20 cellular contexts compared by ENCODE assay signal in the genomic region with DNA sequence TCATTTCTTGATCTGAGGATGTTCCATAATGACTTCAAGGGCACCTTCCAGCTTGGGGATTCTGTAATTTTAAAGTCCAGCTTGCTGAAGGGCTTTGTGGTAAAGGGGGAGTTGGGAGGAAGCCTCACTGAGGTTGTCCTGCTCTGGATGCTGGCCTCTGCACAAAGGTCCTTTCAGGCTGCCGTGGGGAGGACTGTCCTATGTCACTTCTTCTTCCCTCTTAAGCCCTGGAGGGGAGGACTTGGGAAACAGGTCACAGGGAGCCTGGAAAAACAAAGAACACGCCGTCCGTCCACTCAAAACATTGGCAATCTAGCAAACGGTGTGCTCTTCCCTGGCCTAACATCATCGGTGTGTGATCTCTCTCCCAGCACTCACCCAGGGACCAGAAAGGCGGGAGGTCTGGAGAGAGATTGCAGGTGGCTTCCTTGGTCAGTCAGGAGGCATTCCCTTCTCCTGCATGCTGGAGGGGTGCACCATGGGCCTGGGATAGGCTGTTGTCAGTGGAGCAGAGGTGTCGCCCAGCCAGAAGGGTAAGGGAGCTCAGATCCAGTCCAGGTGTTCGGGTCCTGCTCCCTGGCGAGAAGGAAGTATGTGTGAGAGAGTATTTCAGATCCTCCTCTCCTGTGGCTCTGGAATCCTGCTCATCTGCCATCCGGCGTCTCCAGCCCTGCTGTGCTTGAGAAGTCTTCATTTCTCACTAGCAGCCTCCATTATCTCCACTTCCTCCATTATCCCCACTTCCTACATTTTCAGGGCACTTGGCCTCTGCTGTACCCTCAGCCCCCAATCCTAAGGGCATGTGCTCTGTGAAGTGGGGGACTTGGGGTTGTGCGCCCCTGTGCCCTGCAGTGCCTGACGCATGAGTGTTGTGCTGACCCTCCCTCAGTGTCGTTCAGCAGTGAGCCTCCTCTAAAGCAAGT. TPM values are rescaled to one million over a fixed set of nuclear protein-coding genes. Genes with fewer than 3 reads are reported as not detected.
DNase-seq lines count a peak whose midpoint lies in the region; TF ChIP-seq lines count a peak whose summit lies in the region.
"Had no signal": no experiment of that assay in that cellular context is flagged by ENCODE, and none has a peak within 500 bp of the region (broad histone marks: within the 10 kb centered on the region; RNA-seq: fewer than 3 reads in every experiment).

No MANE protein-coding gene starts in this region.

- H3K23me2 ChIP-seq in H9 (ENCODE audit: insufficient read length, low read depth, low read length, poor library complexity, severe bottlenecking) = no peaks in the 10 kb centered on the region

- no peak overlapping the region for H3K14ac ChIP-seq in H9 (ENCODE audit: insufficient read depth, low read length)

- H3K36me3 Mint-ChIP-seq in H9 (ENCODE audit: insufficient read depth in 1 of 3, low read depth in 3 of 3) = no peaks in the 10 kb centered on the region
- H3K36me3 Mint-ChIP-seq in endodermal cell (ENCODE audit: low read depth) = no peaks in the 10 kb centered on the region
- peaks cover 3% of the 10 kb centered on the region for H3K36me3 Mint-ChIP-seq in osteocyte (ENCODE audit: unreplicated experiment)

- no peaks in the 10 kb centered on the region for H3K9me3 ChIP-seq in A673 (ENCODE audit: low read depth, low read length, poor library complexity, severe bottlenecking)
- H3K9me3 ChIP-seq in H9 (ENCODE audit: control insufficient read depth, low read depth, low read length) = no peaks in the 10 kb centered on the region
- no peaks in the 10 kb centered on the region for H3K9me3 ChIP-seq in endodermal cell (ENCODE audit: control insufficient read depth, low read length)
- no peaks in the 10 kb centered on the region for H3K9me3 ChIP-seq in smooth muscle cell (replicated peaks; ENCODE audit: low read depth)
- H3K9me3 ChIP-seq in prostate gland = no peaks in the 10 kb centered on the region
- H3K9me3 ChIP-seq: pancreas, Peyer's patch had no signal

- no peaks in the 10 kb centered on the region for H3K36me3 ChIP-seq in A673 (ENCODE audit: insufficient read depth, low read length, poor library complexity, severe bottlenecking)
- no peaks in the 10 kb centered on the region for H3K36me3 ChIP-seq in endodermal cell (ENCODE audit: control insufficient read depth, insufficient read depth, low read length)
- no peaks in the 10 kb centered on the region for H3K36me3 ChIP-seq in smooth muscle cell (ENCODE audit: low read depth)
- no peaks in the 10 kb centered on the region for H3K36me3 ChIP-seq in prostate gland
- H3K36me3 ChIP-seq: pancreas, Peyer's patch had no signal

- no peak for TF ChIP-seq CTCF in A673 (conservative IDR thresholded peaks at IDR 0.05; ENCODE audit: low read depth, low read length)
- TF ChIP-seq CTCF in H9 (conservative IDR thresholded peaks at IDR 0.05) = no peak
- TF ChIP-seq CTCF in endodermal cell (conservative IDR thresholded peaks at IDR 0.05) = no peak
- TF ChIP-seq CTCF in osteocyte (IDR thresholded peaks at IDR 0.05) = no peak
- no peak for TF ChIP-seq CTCF in smooth muscle cell (IDR thresholded peaks at IDR 0.05; ENCODE audit: borderline replicate concordance, insufficient read depth, poor library complexity, severe bottlenecking)
- no peak for TF ChIP-seq CTCF in prostate gland (IDR thresholded peaks at IDR 0.05)

- H3K4me3 Mint-ChIP-seq in H9 (no peak overlapping the region), endodermal cell (no peak overlapping the region), osteocyte (ENCODE audit: unreplicated experiment) (no peak overlapping the region)
- H3K4me3 Mint-ChIP-seq: CD8-positive, alpha-beta memory T cell had no signal

- H2BK120ac ChIP-seq in H9 (ENCODE audit: low read depth, low read length, poor library complexity, severe bottlenecking) = no peak overlapping the region

- H3K27me3 Mint-ChIP-seq in H9 (ENCODE audit: low read depth) (peaks cover 2% of the 10 kb centered on the region; the same call in 1 of the 2 replicates), endodermal cell (ENCODE audit: insufficient read depth) (peaks cover 59% of the 10 kb centered on the region), osteocyte (ENCODE audit: unreplicated experiment) (no peaks in the 10 kb centered on the region)

- CTCF ChIA-PET in A673 (lab: Charles Lee) = no interaction called here

- H3K23ac ChIP-seq in H9 (ENCODE audit: insufficient read length, low read depth, low read length) = no peak overlapping the region

- peaks cover 28 to 46% of the 10 kb centered on the region in 2 experiments for H3K4me1 Mint-ChIP-seq in H9
- H3K4me1 Mint-ChIP-seq in endodermal cell = peaks cover 11% of the 10 kb centered on the region
- peaks cover 80% of the 10 kb centered on the region for H3K4me1 Mint-ChIP-seq in osteocyte (ENCODE audit: unreplicated experiment)
- H3K4me1 Mint-ChIP-seq: CD8-positive, alpha-beta memory T cell had no signal

- peak overlapping the region; percentile 45 for H3K18ac ChIP-seq in H9 (ENCODE audit: insufficient read length, low read depth, low read length)

- POLR2A ChIA-PET in A673 (lab: Charles Lee; ENCODE audit: low non-redundant PET) = no interaction called here

- DNase-seq in A673 (ENCODE audit: low spot score) = no peak
- no peak for DNase-seq in H9
- peak; percentile 66 for DNase-seq in endodermal cell
- peak; percentile 71 for DNase-seq in osteocyte (ENCODE audit: extremely low spot score, unreplicated experiment)
- no peak for DNase-seq in NK-92 treated with Interleukin-12 subunit alpha and Interleukin-12 subunit beta, amount 100 ng/mL, for 24 hours (lab: John Stamatoyannopoulos, UW)
- DNase-seq in activated T-cell treated with anti-CD3 and anti-CD28 coated beads, Interleukin-2, amount 50 U/mL, for 1 hour = no peak
- DNase-seq in smooth muscle cell (lab: John Stamatoyannopoulos, UW; ENCODE audit: unreplicated experiment) = no peak
- DNase-seq in prostate gland (ENCODE audit: low spot score) = no peak
- DNase-seq: activated CD4-positive, alpha-beta T cell treated with anti-CD3 and anti-CD28 coated beads for 48 hours; activated effector memory CD4-positive, alpha-beta T cell treated with Interleukin-2 at 50 U/mL for 16 hours; CD8-positive, alpha-beta memory T cell; DMS79; NCI-H1048; NCI-H2029; NCI-H345; Peyer's patch; stimulated activated CD4-positive, alpha-beta T cell treated with anti-CD3 and anti-CD28 coated beads, Interleukin-4, amount 100 ng/mL, for 24 hours had no signal

- H3K27ac Mint-ChIP-seq in H9 (peak overlapping the region in 2 of 3 experiments; percentile 44 to 56; a peak in 2 of 7 replicates), endodermal cell (no peak overlapping the region), osteocyte (ENCODE audit: unreplicated experiment) (peak overlapping the region; percentile 92)

- H2AFZ ChIP-seq in H9 (ENCODE audit: low read length) = no peak overlapping the region
- H2AFZ ChIP-seq in smooth muscle cell (ENCODE audit: low read depth) = no peak overlapping the region

- H2BK12ac ChIP-seq in H9 (ENCODE audit: insufficient read length, low read depth, low read length) = no peak overlapping the region

- WGBS in H9 (ENCODE audit: extremely low coverage, insufficient read length, low lambda C conversion rate) = no CpG with 5 or more reads among the region's 15 CpGs
- WGBS in endodermal cell (ENCODE audit: insufficient coverage in 1 of 2, insufficient read length in 1 of 2), 2 experiments = 82 to 85% methylated on average over 12 to 15 of the region's 15 CpGs
- 74% methylated on average over 15 of the region's 15 CpGs for WGBS in smooth muscle cell (ENCODE audit: low lambda C conversion rate)
- WGBS in prostate gland = 85% methylated on average over 15 of the region's 15 CpGs

- H3K79me1 ChIP-seq in H9 (ENCODE audit: insufficient read depth, low read depth, low read length, poor library complexity, severe bottlenecking) = no peaks in the 10 kb centered on the region

- no peak overlapping the region for H2BK15ac ChIP-seq in H9 (ENCODE audit: low read depth, low read length)

- peaks cover 5% of the 10 kb centered on the region; the same call in 1 of the 2 replicates for H3K79me2 ChIP-seq in H9 (ENCODE audit: insufficient read depth, low read length)
- peaks cover 74% of the 10 kb centered on the region for H3K79me2 ChIP-seq in smooth muscle cell (ENCODE audit: low read depth)

- H3K27me3 ChIP-seq in A673 (replicated peaks; ENCODE audit: insufficient read depth, low read depth, low read length, poor library complexity) (no peaks in the 10 kb centered on the region), H9 (ENCODE audit: insufficient read depth, low read length) (no peaks in the 10 kb centered on the region), endodermal cell (ENCODE audit: control insufficient read depth, insufficient read depth, low read length, poor library complexity, severe bottlenecking) (no peaks in the 10 kb centered on the region), smooth muscle cell (ENCODE audit: low read depth) (no peaks in the 10 kb centered on the region), prostate gland (replicated peaks; ENCODE audit: insufficient read depth) (no peaks in the 10 kb centered on the region)
- H3K27me3 ChIP-seq: pancreas, Peyer's patch had no signal

- H3K4ac ChIP-seq in H9 (ENCODE audit: low read depth, low read length) = no peak overlapping the region

- no peak overlapping the region for H4K91ac ChIP-seq in H9 (ENCODE audit: insufficient read length, low read depth, low read length)

- H3K4me1 ChIP-seq in A673 (ENCODE audit: insufficient read depth, low read length, poor library complexity, severe bottlenecking) (peaks cover 62% of the 10 kb centered on the region), H9 (ENCODE audit: insufficient read depth, low read length) (peaks cover 2% of the 10 kb centered on the region; the same call in 1 of the 2 replicates), endodermal cell (ENCODE audit: control insufficient read depth, insufficient read depth, low read length) (no peaks in the 10 kb centered on the region), smooth muscle cell (ENCODE audit: low read depth) (peaks cover 4% of the 10 kb centered on the region), prostate gland (replicated peaks) (no peaks in the 10 kb centered on the region)

- no peak overlapping the region for H3T11ph ChIP-seq in H9 (ENCODE audit: low read length)

- no TSS peak for BruUV-seq in A673 (replicated peaks; lab: Mats Ljungman, UMichigan)

- no peak for TF ChIP-seq POLR2A in prostate gland (IDR thresholded peaks at IDR 0.05)

- H3K9me3 Mint-ChIP-seq in H9 (no peaks in the 10 kb centered on the region), endodermal cell (no peaks in the 10 kb centered on the region), osteocyte (ENCODE audit: unreplicated experiment) (no peaks in the 10 kb centered on the region)
- H3K9me3 Mint-ChIP-seq: CD8-positive, alpha-beta memory T cell had no signal

- H3K9ac ChIP-seq in H9 (ENCODE audit: extremely low read depth, insufficient read length, low read length) (no peak overlapping the region), endodermal cell (ENCODE audit: extremely low read depth, low read length, poor library complexity, severe bottlenecking) (no peak overlapping the region), smooth muscle cell (ENCODE audit: low read depth) (no peak overlapping the region)
- H3K9ac ChIP-seq: KMS-11 had no signal

- H3K4me2 ChIP-seq in H9 (ENCODE audit: insufficient read depth, insufficient read length, low read length) (no peak overlapping the region), smooth muscle cell (no peak overlapping the region)
- H3K4me2 ChIP-seq: KMS-11 had no signal

- no peak overlapping the region for H2BK5ac ChIP-seq in H9 (ENCODE audit: insufficient read length, low read length)

- H4K20me1 ChIP-seq in H9 (ENCODE audit: control insufficient read depth, insufficient read depth, insufficient read length) (no peaks in the 10 kb centered on the region), smooth muscle cell (ENCODE audit: low read depth) (peaks cover 31% of the 10 kb centered on the region)

- H4K8ac ChIP-seq in H9 (replicated peaks; ENCODE audit: insufficient read length, low read depth, low read length) = no peak overlapping the region

- H3K4me3 ChIP-seq in A673 (ENCODE audit: low read depth, low read length, poor library complexity, severe bottlenecking) = no peak overlapping the region
- H3K4me3 ChIP-seq in endodermal cell (ENCODE audit: low read length) = no peak overlapping the region
- no peak overlapping the region for H3K4me3 ChIP-seq in smooth muscle cell
- no peak overlapping the region for H3K4me3 ChIP-seq in prostate gland
- H3K4me3 ChIP-seq: pancreas, Peyer's patch, skin epidermis had no signal

- intact Hi-C loops in A673 (cut with micrococcal nuclease; ENCODE audit: unreplicated experiment) (no loop called here), prostate gland (cut with DNase I) (no loop called here)

- no peaks in the 10 kb centered on the region for H3F3A ChIP-seq in smooth muscle cell (ENCODE audit: low read depth)

- H3K56ac ChIP-seq in H9 (ENCODE audit: insufficient read length, low read depth, low read length) = no peak overlapping the region

- H2AK5ac ChIP-seq in H9 (ENCODE audit: insufficient read length, low read length) = no peak overlapping the region

- H2BK20ac ChIP-seq in H9 (ENCODE audit: low read depth, low read length, poor library complexity, severe bottlenecking) = no peak overlapping the region

- no peak overlapping the region for H4K5ac ChIP-seq in H9 (ENCODE audit: insufficient read length, low read depth, low read length)

- H3K27ac ChIP-seq in A673 (ENCODE audit: low read depth, low read length, poor library complexity, severe bottlenecking) (peak overlapping the region; percentile 52), H9 (ENCODE audit: insufficient read length, low read depth, low read length) (no peak overlapping the region), endodermal cell (ENCODE audit: low read depth, low read length) (no peak overlapping the region), smooth muscle cell (ENCODE audit: low read depth) (no peak overlapping the region), prostate gland (no peak overlapping the region)
- H3K27ac ChIP-seq: KMS-11, pancreas, Peyer's patch had no signal

RNA-seq across cellular contexts. Expression of a gene that starts 20.1 kb away (rescaled TPM):
- total RNA-seq in A673 (2021) = 45.1 and 46.8 TPM in 2 replicates
- 11.0 and 12.6 TPM in 2 replicates for total RNA-seq in H9 (2021)
- total RNA-seq in endodermal cell = 10 to 100 TPM; 11.8 to 20.4 TPM
- polyA plus RNA-seq in endodermal cell (2013, experiment 1 of 2) = 45.7 TPM
- polyA plus RNA-seq in endodermal cell (2013, experiment 2 of 2) = 45.8 TPM
- 91.0 and 94.7 TPM in 2 replicates for total RNA-seq in osteocyte
- 23.1 and 24.1 TPM in 2 replicates for total RNA-seq in smooth muscle cell
- polyA plus RNA-seq in smooth muscle cell = 8.8 and 14.4 TPM in 2 replicates
- 10 to 100 TPM in 1 of 2 donors, 1 to 10 TPM in 1; 9.2 to 17.8 TPM for total RNA-seq in prostate gland
- polyA plus RNA-seq: CD8-positive, alpha-beta memory T cell had no signal

Comparison
In these comparisons a context has a peak if more than half of its experiments do, and no peak if none do; other contexts are left out.
1. DNase-seq: peak in endodermal cell (single experiment) and osteocyte (single experiment); none in A673 (single experiment), H9 (single experiment), NK-92 treated with Interleukin-12 subunit alpha and Interleukin-12 subunit beta, amount 100 ng/mL, for 24 hours (single experiment), activated T-cell treated with anti-CD3 and anti-CD28 coated beads, Interleukin-2, amount 50 U/mL, for 1 hour (single experiment), smooth muscle cell (single experiment) and prostate gland (single experiment).